Comparison of ENCODE assay signal across 12 cellular contexts in the genomic region with DNA sequence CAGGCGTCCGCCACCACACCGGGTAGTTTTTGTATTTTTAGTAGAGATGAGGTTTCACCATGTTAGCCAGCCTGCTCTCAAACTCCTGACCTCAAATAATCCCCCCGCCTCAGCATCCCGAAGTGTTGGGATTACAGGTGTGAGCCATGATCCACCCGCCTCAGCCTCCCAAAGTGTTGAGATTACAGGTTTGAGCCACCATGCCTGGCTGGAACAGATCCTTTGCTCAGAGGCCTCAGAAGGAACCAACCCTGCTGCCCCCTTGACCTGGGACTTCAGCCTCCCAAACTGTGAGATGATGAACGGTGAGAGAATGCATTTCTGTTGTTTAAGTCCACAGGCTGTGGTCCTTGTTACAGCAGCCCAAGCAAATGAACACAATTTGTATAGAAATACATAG.
DNase-seq lines count a peak whose midpoint lies in the region; ATAC-seq and TF ChIP-seq lines count a peak whose summit lies in the region.
"Had no signal": no experiment of that assay in that cellular context is flagged by ENCODE, and none has a peak within 500 bp of the region (broad histone marks: within the 10 kb centered on the region; RNA-seq: fewer than 3 reads in every experiment).

No MANE protein-coding gene starts in this region.

- no peaks in the 10 kb centered on the region for H3K36me3 Mint-ChIP-seq in activated CD8-positive, alpha-beta memory T cell treated with anti-CD3 and anti-CD28 coated beads, Interleukin-2, amount 10 ng/mL, durations not matched to agents 7 days and 5 days

- peak overlapping the region; percentile 80 for H3K27ac ChIP-seq in BLaER1
- no peak overlapping the region for H3K27ac ChIP-seq in HEK293 (ENCODE audit: extremely low read depth, low read depth, low read length)
- no peak overlapping the region for H3K27ac ChIP-seq in upper lobe of right lung
- H3K27ac ChIP-seq in tibial nerve, result peak overlapping the region in 1 of 4 donors; percentile 88
- H3K27ac ChIP-seq: C4-2B had no signal

- no peaks in the 10 kb centered on the region for H3K9me3 ChIP-seq in BLaER1
- no peaks in the 10 kb centered on the region for H3K9me3 ChIP-seq in HEK293 (ENCODE audit: control insufficient read depth, insufficient read depth, low read depth, low read length)
- no peaks in the 10 kb centered on the region for H3K9me3 ChIP-seq in upper lobe of right lung
- H3K9me3 ChIP-seq in tibial nerve, result no peaks in the 10 kb centered on the region
- H3K9me3 ChIP-seq: Caco-2 had no signal

- TF ChIP-seq POLR2A in tibial nerve (IDR thresholded peaks at IDR 0.05), result no peak

- peak; percentile 38 for DNase-seq in activated CD8-positive, alpha-beta memory T cell treated with anti-CD3 and anti-CD28 coated beads for 24 hours
- DNase-seq in activated CD8-positive, alpha-beta memory T cell treated with anti-CD3 and anti-CD28 coated beads, Interleukin-2, amount 10 ng/mL, durations not matched to agents 7 days and 5 days, result no peak
- DNase-seq in upper lobe of right lung, result peak; percentile 22
- DNase-seq in tibial nerve (ENCODE audit: low spot score in 2 of 2), result no peak
- DNase-seq: Caco-2; CD4-positive, alpha-beta T cell; H9 had no signal

- CTCF ChIA-PET in activated CD8-positive, alpha-beta memory T cell treated with anti-CD3 and anti-CD28 coated beads, Interleukin-2, amount 10 ng/mL, durations not matched to agents 7 days and 5 days (lab: Charles Lee), result interaction anchor here (0.6 kb wide), 1 partner anchor 191 kb away, joined by 3 read pairs; no protein-coding TSS in a partner anchor
- CTCF ChIA-PET in HEK293 (lab: Yijun Ruan, JAX), result interaction anchor here (7.2 kb wide), 1 partner anchor 108 kb away, joined by 113 read pairs; no protein-coding TSS in a partner anchor

- H3K27ac Mint-ChIP-seq in activated CD8-positive, alpha-beta memory T cell treated with anti-CD3 and anti-CD28 coated beads, Interleukin-2, amount 10 ng/mL, durations not matched to agents 7 days and 5 days, result no peak overlapping the region
- H3K27ac Mint-ChIP-seq: B cell; CD4-positive, alpha-beta T cell; H9 had no signal

- no peak overlapping the region for H3K4me3 Mint-ChIP-seq in activated CD8-positive, alpha-beta memory T cell treated with anti-CD3 and anti-CD28 coated beads, Interleukin-2, amount 10 ng/mL, durations not matched to agents 7 days and 5 days
- H3K4me3 Mint-ChIP-seq: B cell; CD4-positive, alpha-beta T cell; H9 had no signal

- no peak for ATAC-seq in activated CD8-positive, alpha-beta memory T cell treated with anti-CD3 and anti-CD28 coated beads, Interleukin-2, amount 10 ng/mL, durations not matched to agents 7 days and 5 days
- ATAC-seq in upper lobe of right lung, result no peak
- ATAC-seq: HepG2 had no signal

- POLR2A ChIA-PET in HEK293 (lab: Yijun Ruan, JAX), result no interaction called here

- WGBS in tibial nerve, 2 donors, result 92 to 93% methylated on average over 7 of the region's 7 CpGs

- H3K4me3 ChIP-seq in BLaER1, result no peak overlapping the region
- no peak overlapping the region for H3K4me3 ChIP-seq in HEK293 (ENCODE audit: low read depth, low read length)
- no peak overlapping the region for H3K4me3 ChIP-seq in upper lobe of right lung
- no peak overlapping the region for H3K4me3 ChIP-seq in tibial nerve

- no peaks in the 10 kb centered on the region for H4K20me1 ChIP-seq in BLaER1

- no peaks in the 10 kb centered on the region for H3K9me3 Mint-ChIP-seq in activated CD8-positive, alpha-beta memory T cell treated with anti-CD3 and anti-CD28 coated beads, Interleukin-2, amount 10 ng/mL, durations not matched to agents 7 days and 5 days (ENCODE audit: low read depth)
- H3K9me3 Mint-ChIP-seq: CD4-positive, alpha-beta T cell; H9 had no signal

- no peaks in the 10 kb centered on the region for H3K27me3 ChIP-seq in BLaER1
- no peaks in the 10 kb centered on the region for H3K27me3 ChIP-seq in upper lobe of right lung
- no peaks in the 10 kb centered on the region for H3K27me3 ChIP-seq in tibial nerve

- H3K27me3 Mint-ChIP-seq in activated CD8-positive, alpha-beta memory T cell treated with anti-CD3 and anti-CD28 coated beads, Interleukin-2, amount 10 ng/mL, durations not matched to agents 7 days and 5 days, result no peaks in the 10 kb centered on the region
- H3K27me3 Mint-ChIP-seq: CD4-positive, alpha-beta T cell had no signal

- TF ChIP-seq EP300 in tibial nerve (IDR thresholded peaks at IDR 0.05), result no peak

- peak overlapping the region; percentile 43; the same call in 1 of the 2 replicates for H3K9ac ChIP-seq in BLaER1

- TF ChIP-seq CTCF in HEK293 (tag by site-specific recombination; IDR thresholded peaks at IDR 0.05) (no peak), upper lobe of right lung (IDR thresholded peaks at IDR 0.05) (no peak), tibial nerve (IDR thresholded peaks at IDR 0.05) (no peak)

- intact Hi-C loops in upper lobe of right lung (cut with DNase I), result no loop called here

- H3K4me2 ChIP-seq in BLaER1, result peak overlapping the region; percentile 74

- H3K4me1 Mint-ChIP-seq in activated CD8-positive, alpha-beta memory T cell treated with anti-CD3 and anti-CD28 coated beads, Interleukin-2, amount 10 ng/mL, durations not matched to agents 7 days and 5 days, result peaks cover 12% of the 10 kb centered on the region

- H3K36me3 ChIP-seq in BLaER1, result no peaks in the 10 kb centered on the region
- H3K36me3 ChIP-seq in HEK293 (ENCODE audit: control insufficient read depth in 2 of 2, insufficient read depth in 1 of 2, low read length in 2 of 2), result no peaks in the 10 kb centered on the region
- H3K36me3 ChIP-seq in upper lobe of right lung, result no peaks in the 10 kb centered on the region
- no peaks in the 10 kb centered on the region for H3K36me3 ChIP-seq in tibial nerve

- H3K4me1 ChIP-seq in BLaER1, result peaks cover 90% of the 10 kb centered on the region
- 0 out of 2 replicates have a peak, but pooled peaks cover 2% of the 10 kb centered on the region for H3K4me1 ChIP-seq in HEK293 (ENCODE audit: control insufficient read depth, insufficient read depth, low read length)
- H3K4me1 ChIP-seq in upper lobe of right lung, result peaks cover 9% of the 10 kb centered on the region
- peaks cover 0 to 26% (median 10%) of the 10 kb centered on the region in 4 donors for H3K4me1 ChIP-seq in tibial nerve

TF ChIP-seq in HEK293, 187 proteins besides CTCF, POLR2A, EP300 and RAD21:
- TF ChIP-seq ZSCAN30 (tag by site-specific recombination; IDR thresholded peaks at IDR 0.05), result no peak
- TF ChIP-seq ZNF548 (tag by site-specific recombination; IDR thresholded peaks at IDR 0.05), result peak; percentile 26; the same call in 1 of the 2 replicates
- TF ChIP-seq ZNF211 (tag by site-specific recombination; IDR thresholded peaks at IDR 0.05; ENCODE audit: low read depth), result no peak
- no peak for TF ChIP-seq ZNF670 (tag by site-specific recombination; IDR thresholded peaks at IDR 0.05; ENCODE audit: low read depth)
- no peak for TF ChIP-seq GLIS1 (tag by site-specific recombination; IDR thresholded peaks at IDR 0.05)
- no peak for TF ChIP-seq SCRT1 (tag by site-specific recombination; IDR thresholded peaks at IDR 0.05; ENCODE audit: borderline replicate concordance)
- TF ChIP-seq ZFHX2 (tag by site-specific recombination; conservative IDR thresholded peaks at IDR 0.05), result no peak

Comparison
In these comparisons a context has a peak if more than half of its experiments do, and no peak if none do; other contexts are left out.
1. DNase-seq: peak in activated CD8-positive, alpha-beta memory T cell treated with anti-CD3 and anti-CD28 coated beads for 24 hours (single experiment) and upper lobe of right lung (single experiment); none in activated CD8-positive, alpha-beta memory T cell treated with anti-CD3 and anti-CD28 coated beads, Interleukin-2, amount 10 ng/mL, durations not matched to agents 7 days and 5 days (single experiment) and tibial nerve (0 of 2).